23 cellular contexts compared by ENCODE assay signal in the genomic region with DNA sequence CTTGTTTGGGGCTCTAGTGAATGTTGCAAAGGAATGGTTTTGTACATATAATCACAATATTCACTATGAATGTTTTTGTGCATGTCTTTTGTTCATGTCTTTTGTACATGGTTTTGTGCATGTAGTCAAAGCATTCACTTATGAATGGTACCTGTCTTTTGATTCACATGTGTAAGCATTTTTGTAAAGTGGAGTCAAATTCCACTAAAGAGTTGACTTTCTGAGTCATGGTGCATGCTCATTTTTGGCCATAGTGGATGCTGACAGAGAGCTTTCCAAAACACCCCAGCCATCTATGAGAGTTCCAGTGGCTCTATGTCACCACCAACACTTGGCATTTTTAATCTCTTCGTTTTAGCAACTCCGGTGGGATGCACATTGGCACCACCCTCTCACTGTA.
"Had no signal": no experiment of that assay in that cellular context is flagged by ENCODE, and none has a peak within 500 bp of the region (broad histone marks: within the 10 kb centered on the region; RNA-seq: fewer than 3 reads in every experiment).

No MANE protein-coding gene starts in this region.

- H3K4me2 ChIP-seq: KMS-11, SK-N-SH had no signal

- H3K9me3 ChIP-seq: SK-N-SH had no signal

- H3K27ac Mint-ChIP-seq: T-cell had no signal

- H3K9me2 ChIP-seq: SK-N-SH had no signal

- FAIRE-seq: HepG2 had no signal

- DNase-seq: IMR-90, Kasumi-1, MM.1S, NCI-H1092 treated with DMSO at 0.1 percent for 48 hours, NCI-H1436, NCI-H187, NCI-H2029, NCI-H2081 treated with DMSO at 0.1 percent for 48 hours, NCI-H2171, NCI-H226, NCI-H446, NCI-H510A, NCI-H524 treated with DMSO at 0.1 percent for 48 hours, NCI-H69, NCI-H774, SHP77, SK-N-SH, SW 1271, T-cell had no signal

- H3K9me3 Mint-ChIP-seq: T-cell had no signal

- ATAC-seq: HepG2, Panc1, T-cell had no signal

- H3K4me3 Mint-ChIP-seq: T-cell had no signal

- H3K36me3 Mint-ChIP-seq: T-cell had no signal

- H3K9ac ChIP-seq: KMS-11, SK-N-SH had no signal

- H3K27ac ChIP-seq: KMS-11, RWPE1 had no signal
